Comparison of ENCODE assay signal across 15 cellular contexts in the genomic region with DNA sequence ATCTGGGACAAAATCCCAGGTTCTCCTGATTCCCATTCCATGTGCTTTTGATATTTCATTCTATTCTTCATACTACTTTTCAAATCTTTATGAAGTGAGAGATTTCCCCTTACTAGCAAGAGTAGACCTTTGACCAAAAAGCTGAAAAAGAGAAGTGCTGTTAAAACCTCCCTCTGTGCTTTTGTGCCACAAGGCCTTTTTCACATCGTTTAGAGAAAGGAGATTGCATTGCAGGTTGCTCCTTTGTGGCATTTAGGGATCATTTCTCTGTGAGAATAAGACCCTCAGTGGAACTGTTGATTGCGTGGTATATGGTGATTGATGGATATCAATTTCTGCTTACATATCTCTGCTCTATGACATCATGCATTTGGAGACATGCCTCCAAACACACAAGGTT.
"Had no signal": no experiment of that assay in that cellular context is flagged by ENCODE, and none has a peak within 500 bp of the region (broad histone marks: within the 10 kb centered on the region; RNA-seq: fewer than 3 reads in every experiment).

No MANE protein-coding gene starts in this region.

- H3K9me3 ChIP-seq: mucosa of descending colon, right atrium auricular region, transverse colon had no signal

- ATAC-seq: activated CD8-positive, alpha-beta memory T cell treated with anti-CD3 and anti-CD28 coated beads, Interleukin-2, amount 10 ng/mL, durations not matched to agents 7 days and 5 days; mucosa of descending colon; naive thymus-derived CD4-positive, alpha-beta T cell had no signal

- H3K36me3 ChIP-seq: right atrium auricular region, transverse colon had no signal

- H3K4me1 ChIP-seq: right atrium auricular region had no signal

- DNase-seq: activated CD4-positive, alpha-beta memory T cell treated with anti-CD3 and anti-CD28 coated beads for 36 hours; activated CD8-positive, alpha-beta memory T cell treated with anti-CD3 and anti-CD28 coated beads, Interleukin-2, amount 10 ng/mL, durations not matched to agents 7 days and 5 days; activated naive CD4-positive, alpha-beta T cell treated with anti-CD3 and anti-CD28 coated beads, Interleukin-2, amount 10 ng/mL, durations not matched to agents 7 days and 5 days; activated T-cell treated with anti-CD3 and anti-CD28 coated beads, Interleukin-2, amount 50 U/mL, for 24 hours; dorsolateral prefrontal cortex; mucosa of descending colon; naive thymus-derived CD4-positive, alpha-beta T cell; posterior cingulate gyrus; small intestine; stimulated activated CD4-positive, alpha-beta T cell treated with anti-CD3 and anti-CD28 coated beads, Interleukin-4, amount 100 ng/mL, for 24 hours; stimulated activated naive CD4-positive, alpha-beta T cell; T-helper 1 cell; T1000; transverse colon had no signal

- H3K27ac ChIP-seq: right atrium auricular region, transverse colon had no signal

- H3K4me3 ChIP-seq: dorsolateral prefrontal cortex, mucosa of descending colon, right atrium auricular region, transverse colon had no signal

- H3K27me3 ChIP-seq: right atrium auricular region, transverse colon had no signal
